ENCODE assay signal across 13 cellular contexts in genomic region chrY:12479382-12479781, GRCh38.
A peak's percentile ranks its signal among the peaks of the same experiment; 100 is the strongest.
DNase-seq lines count a peak whose midpoint lies in the region; ATAC-seq, FAIRE-seq and TF ChIP-seq lines count a peak whose summit lies in the region.
"Had no signal": no experiment of that assay in that cellular context is flagged by ENCODE, and none has a peak within 500 bp of the region (broad histone marks: within the 10 kb centered on the region; RNA-seq: fewer than 3 reads in every experiment).

No MANE protein-coding gene starts in this region.

- no peak overlapping the region for H3K27ac Mint-ChIP-seq in T-cell

- H3K4me1 ChIP-seq in effector memory CD4-positive, alpha-beta T cell (ENCODE audit: control insufficient read depth, insufficient read depth, low read length, poor library complexity, severe bottlenecking), result no peaks in the 10 kb centered on the region
- H3K4me1 ChIP-seq: uterus had no signal

- H3K9me3 Mint-ChIP-seq in T-cell, result no peaks in the 10 kb centered on the region

- H3K9me3 ChIP-seq in effector memory CD4-positive, alpha-beta T cell (ENCODE audit: control insufficient read depth, low read length), result no peaks in the 10 kb centered on the region
- H3K9me3 ChIP-seq: uterus had no signal

- TF ChIP-seq POLR2A in GM12891 (IDR thresholded peaks at IDR 0.05; ENCODE audit: low read depth, low read length), result no peak

- no peak overlapping the region for H3K4me3 ChIP-seq in effector memory CD4-positive, alpha-beta T cell (ENCODE audit: insufficient read depth, low read depth, low read length, poor library complexity, severe bottlenecking)
- H3K4me3 ChIP-seq: skin epidermis, uterus had no signal

- H3K36me3 ChIP-seq in effector memory CD4-positive, alpha-beta T cell (ENCODE audit: control insufficient read depth, insufficient read depth, low read length), result no peaks in the 10 kb centered on the region
- H3K36me3 ChIP-seq: uterus, WERI-Rb-1 had no signal

- no peaks in the 10 kb centered on the region for H3K36me3 Mint-ChIP-seq in T-cell

- CTCF ChIA-PET in T-cell (lab: Charles Lee), result interaction anchor here in 1 of 2 donors (0.7 to 1.4 kb wide), 3 partner anchors 141 to 233 kb away, joined by 3 to 10 read pairs (median 4); no protein-coding TSS in a partner anchor

- peak; percentile 40 for DNase-seq in NK-92 treated with Interleukin-12 subunit alpha and Interleukin-12 subunit beta, amount 100 ng/mL, for 24 hours (lab: John Stamatoyannopoulos, UW)
- no peak for DNase-seq in NK-92 (lab: John Stamatoyannopoulos, UW; ENCODE audit: unreplicated experiment)
- DNase-seq in T-cell, result peak in 19 of 34 experiments; percentile 5 to 48 (median 34)
- peak in 2 of 3 donors; percentile 11 to 19 for DNase-seq in effector memory CD4-positive, alpha-beta T cell
- DNase-seq in stimulated activated CD4-positive, alpha-beta T cell treated with anti-CD3 and anti-CD28 coated beads, Interleukin-4, amount 100 ng/mL, for 4 hours, result peak; percentile 18 to 32
- DNase-seq in NCI-H82 treated with DMSO at 0.1 percent for 48 hours (lab: John Stamatoyannopoulos, UW; ENCODE audit: unreplicated experiment), result no peak
- DNase-seq in NCI-H526 treated with DMSO at 0.1 percent for 48 hours (lab: John Stamatoyannopoulos, UW), result no peak
- DNase-seq in GM12891 (ENCODE audit: insufficient read length, low spot score), result no peak
- DNase-seq: left colon, NCI-H2081 treated with DMSO at 0.1 percent for 48 hours, uterus, WERI-Rb-1 had no signal

- peak in 1 of 4 experiments; percentile 69 for ATAC-seq in T-cell (replicated peaks in 1 of 4)
- ATAC-seq: left colon had no signal

- FAIRE-seq in GM12891 (lab: Jason Lieb, UNC), result no peak

- POLR2A ChIA-PET in T-cell (lab: Charles Lee), result no interaction called here

- H3K27ac ChIP-seq in effector memory CD4-positive, alpha-beta T cell (ENCODE audit: insufficient read depth, low read length, poor library complexity, severe bottlenecking), result no peak overlapping the region
- H3K27ac ChIP-seq: skin epidermis, uterus, WERI-Rb-1 had no signal

- no peaks in the 10 kb centered on the region for H3K27me3 ChIP-seq in effector memory CD4-positive, alpha-beta T cell (replicated peaks; ENCODE audit: control insufficient read depth, insufficient read depth, low read length, poor library complexity, severe bottlenecking)
- H3K27me3 ChIP-seq: uterus had no signal

- peaks cover 0 to 9% (median 0%) of the 10 kb centered on the region in 3 donors for H3K4me1 Mint-ChIP-seq in T-cell

- no peaks in the 10 kb centered on the region for H3K27me3 Mint-ChIP-seq in T-cell

- no peak overlapping the region for H3K4me3 Mint-ChIP-seq in T-cell

TF ChIP-seq in GM12891, 5 proteins besides CTCF, POLR2A, EP300 and RAD21:
- TF ChIP-seq PAX5 (IDR thresholded peaks at IDR 0.05; ENCODE audit: insufficient read depth, low read length, severe bottlenecking) (no peak), TAF1 (IDR thresholded peaks at IDR 0.05; ENCODE audit: low read depth, low read length) (no peak), POU2F2 (IDR thresholded peaks at IDR 0.05; ENCODE audit: low read depth, low read length) (no peak), POLR2AphosphoS5 (IDR thresholded peaks at IDR 0.05; ENCODE audit: low read depth, low read length) (no peak), SPI1 (IDR thresholded peaks at IDR 0.05; ENCODE audit: low read depth, low read length) (no peak)
TF ChIP-seq in GM12891: peak in this region for 0.

Comparison
In these comparisons a context has a peak if more than half of its experiments do, and no peak if none do; other contexts are left out.
1. DNase-seq: peak in NK-92 treated with Interleukin-12 subunit alpha and Interleukin-12 subunit beta, amount 100 ng/mL, for 24 hours (single experiment), T-cell (19 of 34), effector memory CD4-positive, alpha-beta T cell (2 of 3) and stimulated activated CD4-positive, alpha-beta T cell treated with anti-CD3 and anti-CD28 coated beads, Interleukin-4, amount 100 ng/mL, for 4 hours (2 of 2); none in NK-92 (single experiment), NCI-H82 treated with DMSO at 0.1 percent for 48 hours (single experiment), NCI-H526 treated with DMSO at 0.1 percent for 48 hours (single experiment) and GM12891 (single experiment).